Comparison of ENCODE assay signal across 5 cellular contexts in the genomic region with DNA sequence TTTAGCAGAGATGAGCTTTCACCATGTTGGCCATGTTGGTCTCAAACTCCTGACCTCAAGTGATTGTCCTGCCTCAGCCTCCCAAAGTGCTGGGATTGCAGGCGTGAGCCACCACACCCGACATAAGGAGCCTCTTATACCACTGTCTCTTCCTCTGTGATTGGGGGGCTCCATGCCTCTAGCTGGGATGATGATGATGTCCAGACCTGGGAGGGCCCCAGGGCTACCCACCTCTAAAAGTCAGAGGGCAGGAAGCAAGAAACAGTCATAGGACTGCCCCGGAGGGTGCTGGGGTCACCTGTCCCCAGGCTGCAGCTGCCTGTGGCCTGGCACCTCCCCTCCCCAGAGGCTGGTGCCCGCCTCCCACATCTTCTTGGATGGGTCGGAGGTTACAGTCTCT. TPM values are rescaled to one million over a fixed set of nuclear protein-coding genes. Genes with fewer than 3 reads are reported as not detected.
A peak's percentile ranks its signal among the peaks of the same experiment; 100 is the strongest.
DNase-seq lines count a peak whose midpoint lies in the region; ATAC-seq and TF ChIP-seq lines count a peak whose summit lies in the region.
"Not testable (repeated sequence)": the region's sequence is repeated elsewhere in the genome, so short reads cannot be mapped to it uniquely, and the experiment has no call there.

No MANE protein-coding gene starts in this region.

- H3K4me3 Mint-ChIP-seq in chondrocyte (ENCODE audit: unreplicated experiment); osteocyte (ENCODE audit: unreplicated experiment): not testable (repeated sequence)

- H3K27me3 ChIP-seq in RWPE2 (ENCODE audit: insufficient read depth, poor library complexity, severe bottlenecking); right atrium auricular region: not testable (repeated sequence)

- not testable (repeated sequence) for H3K9me3 Mint-ChIP-seq in chondrocyte (ENCODE audit: low read depth); osteocyte (ENCODE audit: unreplicated experiment)

- H3K4me1 Mint-ChIP-seq in chondrocyte (ENCODE audit: low read depth); osteocyte (ENCODE audit: unreplicated experiment): not testable (repeated sequence)

- not testable (repeated sequence) for H3K4me3 ChIP-seq in RWPE2 (ENCODE audit: severe bottlenecking); right atrium auricular region

- H3K36me3 Mint-ChIP-seq in chondrocyte (ENCODE audit: low read depth); osteocyte (ENCODE audit: unreplicated experiment): not testable (repeated sequence)

- not testable (repeated sequence) for H3K4me1 ChIP-seq in RWPE2 (ENCODE audit: insufficient read depth, poor library complexity, severe bottlenecking); right atrium auricular region

- peak; percentile 48 for DNase-seq in RWPE2 (ENCODE audit: low spot score)
- DNase-seq in chondrocyte (ENCODE audit: low spot score), result peak; percentile 61
- DNase-seq in right atrium auricular region (ENCODE audit: low spot score), result peak; percentile 55
- DNase-seq in osteocyte (ENCODE audit: extremely low spot score, unreplicated experiment), result peak; percentile 44
- DNase-seq in ureter (ENCODE audit: low spot score), result peak; percentile 32

- not testable (repeated sequence) for TF ChIP-seq CTCF in RWPE2 (IDR thresholded peaks at IDR 0.05; ENCODE audit: poor library complexity, severe bottlenecking); chondrocyte (IDR thresholded peaks at IDR 0.05); right atrium auricular region (IDR thresholded peaks at IDR 0.05); osteocyte (IDR thresholded peaks at IDR 0.05)

- H3K9me3 ChIP-seq in RWPE2 (ENCODE audit: severe bottlenecking); right atrium auricular region: not testable (repeated sequence)

- not testable (repeated sequence) for H3K27ac Mint-ChIP-seq in chondrocyte (ENCODE audit: unreplicated experiment); osteocyte (ENCODE audit: unreplicated experiment)

- not testable (repeated sequence) for H3K36me3 ChIP-seq in RWPE2 (ENCODE audit: low read depth); right atrium auricular region

- H3K27me3 Mint-ChIP-seq in chondrocyte (ENCODE audit: low read depth); osteocyte (ENCODE audit: unreplicated experiment): not testable (repeated sequence)

- ATAC-seq in RWPE2 (ENCODE audit: low read depth), result not testable (repeated sequence)

- H3K27ac ChIP-seq in RWPE2 (ENCODE audit: poor library complexity, severe bottlenecking); right atrium auricular region: not testable (repeated sequence)

RNA-seq across cellular contexts. Expression of a gene that starts 5.4 kb away (rescaled TPM):
- total RNA-seq in chondrocyte, result 1.2 to 2.4 TPM (median 2.0 TPM) in 3 replicates
- total RNA-seq in right atrium auricular region, result under 1 TPM; 0.33 to 0.35 TPM
- 1.6 and 2.9 TPM in 2 replicates for total RNA-seq in osteocyte
- total RNA-seq in ureter, result 4.3 TPM
